Comparison of ENCODE assay signal across 1 cellular context in genomic region chr12:14057895-14058294, GRCh38.
TF ChIP-seq lines count a peak whose summit lies in the region.

No MANE protein-coding gene starts in this region.

TF ChIP-seq in GM23338, 12 proteins besides CTCF, POLR2A, EP300 and RAD21 (continued from another document):
- TF ChIP-seq ETS1 (IDR thresholded peaks at IDR 0.05), result no peak
- TF ChIP-seq ZNF114 (CRISPR knock-in tag; IDR thresholded peaks at IDR 0.05), result no peak
- no peak for TF ChIP-seq EZH2 (IDR thresholded peaks at IDR 0.05; ENCODE audit: low read depth, unreplicated experiment)
- no peak for TF ChIP-seq CREB1 (CRISPR knock-in tag; IDR thresholded peaks at IDR 0.05; ENCODE audit: low read depth)
- no peak for TF ChIP-seq NANOG (IDR thresholded peaks at IDR 0.05; ENCODE audit: borderline replicate concordance)
- no peak for TF ChIP-seq POLR2AphosphoS5 (IDR thresholded peaks at IDR 0.05; ENCODE audit: low read depth)
- no peak for TF ChIP-seq JUNB (IDR thresholded peaks at IDR 0.05; ENCODE audit: unreplicated experiment)
- no peak for TF ChIP-seq ZNF331 (CRISPR knock-in tag; IDR thresholded peaks at IDR 0.05; ENCODE audit: low read depth)
